ENCODE assay signal across 8 cellular contexts in the genomic region with DNA sequence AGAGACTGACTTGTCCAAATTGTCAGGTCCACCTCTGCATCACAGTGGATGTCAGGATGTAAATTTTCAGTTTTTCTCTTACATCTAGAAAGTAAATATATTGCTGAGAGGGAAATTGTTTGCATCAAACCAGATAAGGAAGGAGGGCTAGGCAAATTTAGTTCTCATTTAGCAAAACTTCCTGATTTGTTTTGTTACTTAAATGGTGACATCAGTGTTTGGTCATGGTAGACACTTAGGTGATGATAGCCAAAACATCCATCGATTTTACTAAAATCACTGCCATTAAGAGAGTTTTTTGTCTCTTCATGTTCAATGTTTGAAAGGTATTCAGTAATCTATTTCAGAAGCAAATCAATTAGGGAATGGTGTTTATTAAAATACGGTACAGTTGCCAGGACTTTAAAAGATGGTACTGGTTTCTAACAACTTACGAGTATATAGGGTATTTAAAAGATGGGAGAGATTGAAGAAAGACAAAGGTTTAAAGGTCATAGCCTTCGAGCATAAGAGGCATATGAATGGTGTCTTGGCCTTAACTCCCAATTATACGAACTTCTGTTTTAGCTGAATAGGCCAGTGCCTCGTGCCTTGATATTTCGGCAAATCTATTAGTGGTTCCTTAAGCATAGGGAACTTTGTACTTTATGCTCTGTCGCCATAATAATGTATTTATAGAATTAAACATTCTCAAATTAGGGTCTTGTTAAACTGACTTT. TPM values are rescaled to one million over a fixed set of nuclear protein-coding genes. Genes with fewer than 3 reads are reported as not detected.
DNase-seq lines count a peak whose midpoint lies in the region; ATAC-seq and TF ChIP-seq lines count a peak whose summit lies in the region.

No MANE protein-coding gene starts in this region.

- no peak for TF ChIP-seq POLR2A in NB4 (IDR thresholded peaks at IDR 0.05; ENCODE audit: extremely low read depth, insufficient read length)

- H3K27ac Mint-ChIP-seq in CD4-positive, alpha-beta memory T cell = peak overlapping the region; percentile 62 to 99 (median 99)
- no peak overlapping the region for H3K27ac Mint-ChIP-seq in neural crest cell (ENCODE audit: unreplicated experiment)

- H3K4me3 ChIP-seq in CD4-positive, alpha-beta memory T cell (ENCODE audit: low read length in 2 of 2) = peak overlapping the region in 1 of 2 donors; percentile 69
- peak overlapping the region; percentile 94 for H3K4me3 ChIP-seq in NB4 (ENCODE audit: low read depth, low read length)
- peak overlapping the region; percentile 77 for H3K4me3 ChIP-seq in coronary artery

- CTCF ChIA-PET in CD4-positive, alpha-beta memory T cell (lab: Charles Lee; ENCODE audit: partially characterized antibody) = interaction anchor here (1.1 to 11.4 kb wide), 7 partner anchors 7 to 74 kb away, joined by 3 to 311 read pairs (median 10); no protein-coding TSS in a partner anchor

- H3K27me3 Mint-ChIP-seq in CD4-positive, alpha-beta memory T cell = no peaks in the 10 kb centered on the region
- peaks cover 5% of the 10 kb centered on the region for H3K27me3 Mint-ChIP-seq in neural crest cell (ENCODE audit: low read depth)

- no peaks in the 10 kb centered on the region for H3K36me3 ChIP-seq in CD4-positive, alpha-beta memory T cell (ENCODE audit: insufficient read depth, low read length)

- H3K36me3 Mint-ChIP-seq in CD4-positive, alpha-beta memory T cell = peaks cover 16 to 40% of the 10 kb centered on the region in 2 donors
- H3K36me3 Mint-ChIP-seq in neural crest cell (ENCODE audit: low read depth) = no peaks in the 10 kb centered on the region

- no peaks in the 10 kb centered on the region for H3K9me3 ChIP-seq in CD4-positive, alpha-beta memory T cell (ENCODE audit: control insufficient read depth in 1 of 2, low read length in 2 of 2)

- H3K4me3 Mint-ChIP-seq in CD4-positive, alpha-beta memory T cell = peak overlapping the region; percentile 93 to 100 (median 98)
- H3K4me3 Mint-ChIP-seq in neural crest cell = peak overlapping the region; percentile 99

- intact Hi-C loops in CD4-positive, alpha-beta memory T cell (cut with micrococcal nuclease) = loop anchor here (5.0 kb wide), 2 partner anchors 306 to 1209 kb away; a partner anchor contains a TSS

- peaks cover 0 to 6% (median 0%) of the 10 kb centered on the region in 8 donors for H3K9me3 Mint-ChIP-seq in CD4-positive, alpha-beta memory T cell
- no peaks in the 10 kb centered on the region for H3K9me3 Mint-ChIP-seq in neural crest cell

- H3K4me1 Mint-ChIP-seq in CD4-positive, alpha-beta memory T cell = peaks cover 23 to 56% (median 36%) of the 10 kb centered on the region in 4 donors
- peaks cover 58% of the 10 kb centered on the region for H3K4me1 Mint-ChIP-seq in neural crest cell

- POLR2A ChIA-PET in CD4-positive, alpha-beta memory T cell (lab: Charles Lee; ENCODE audit: partially characterized antibody) = interaction anchor here (0.8 to 14.9 kb wide), 13 partner anchors 10 to 1209 kb away, joined by 3 to 508 read pairs (median 5); a partner anchor contains a TSS

- ATAC-seq in HG03139 (IDR thresholded peaks at IDR 0.05; ENCODE audit: unreplicated experiment) = no peak

- peaks cover 30% of the 10 kb centered on the region for H3K4me1 ChIP-seq in CD4-positive, alpha-beta memory T cell (ENCODE audit: insufficient read depth, low read length)

- H3K27ac ChIP-seq in CD4-positive, alpha-beta memory T cell (ENCODE audit: low read depth, low read length) = peak overlapping the region; percentile 100
- no peak overlapping the region for H3K27ac ChIP-seq in coronary artery

- TF ChIP-seq CTCF in NB4 (IDR thresholded peaks at IDR 0.05; ENCODE audit: low read depth, low read length) = no peak
- no peak for TF ChIP-seq CTCF in coronary artery (IDR thresholded peaks at IDR 0.05)
- TF ChIP-seq CTCF in neural crest cell (conservative IDR thresholded peaks at IDR 0.05) = no peak

- DNase-seq in CD4-positive, alpha-beta memory T cell = no peak
- DNase-seq in NB4 (ENCODE audit: low read depth) (no peak), coronary artery (ENCODE audit: low spot score) (no peak), neural crest cell (ENCODE audit: low read depth, low spot score) (no peak), inferior parietal cortex (ENCODE audit: extremely low spot score) (no peak), LoVo (ENCODE audit: low spot score) (no peak), occipital lobe (lab: John Stamatoyannopoulos, UW) (no peak)

- no peaks in the 10 kb centered on the region for H3K27me3 ChIP-seq in CD4-positive, alpha-beta memory T cell (ENCODE audit: insufficient read depth, low read length)

RNA-seq across cellular contexts. Expression of a gene that starts 3.0 kb away (rescaled TPM):
- 10 to 100 TPM; 28.0 to 29.3 TPM for total RNA-seq in CD4-positive, alpha-beta memory T cell
- 10 to 100 TPM; 11.0 to 18.9 TPM for polyA plus RNA-seq in CD4-positive, alpha-beta memory T cell
- total RNA-seq in neural crest cell = 7.5 and 7.7 TPM in 2 replicates
- 29.0 TPM for total RNA-seq in occipital lobe

RNA-seq across cellular contexts. Expression of a gene that starts 57.7 kb away (rescaled TPM):
- total RNA-seq in CD4-positive, alpha-beta memory T cell = 10 to 100 TPM; 31.8 to 33.2 TPM
- 10 to 100 TPM; 31.5 to 38.6 TPM for polyA plus RNA-seq in CD4-positive, alpha-beta memory T cell
- total RNA-seq in neural crest cell (0.21 TPM in 1 of 2 replicates, not detected in the other), occipital lobe (0.62 TPM)

Comparison
In these comparisons a context has a peak if more than half of its experiments do, and no peak if none do; other contexts are left out.
1. RNA of a gene that starts 57.7 kb away (total RNA-seq): 31.8 to 33.2 TPM in CD4-positive, alpha-beta memory T cell; 0.62 TPM in occipital lobe (single experiment) and 0.21 TPM in neural crest cell; every median in the first group is over 10 times any median in the second.